21 cellular contexts compared by ENCODE assay signal in genomic region chr16:87207965-87208364, GRCh38.
DNase-seq lines count a peak whose midpoint lies in the region; ATAC-seq and TF ChIP-seq lines count a peak whose summit lies in the region.
"Had no signal": no experiment of that assay in that cellular context is flagged by ENCODE, and none has a peak within 500 bp of the region (broad histone marks: within the 10 kb centered on the region; RNA-seq: fewer than 3 reads in every experiment).

No MANE protein-coding gene starts in this region.

- peak overlapping the region; percentile 81 for H2AFZ ChIP-seq in osteoblast (ENCODE audit: low read length)

- no peak for TF ChIP-seq CTCF in AG10803 (conservative IDR thresholded peaks at IDR 0.05; ENCODE audit: low read length)
- TF ChIP-seq CTCF in osteoblast (IDR thresholded peaks at IDR 0.05; ENCODE audit: extremely low read depth, low read depth, low read length), result no peak
- TF ChIP-seq CTCF in GM10248 (IDR thresholded peaks at IDR 0.05; ENCODE audit: control extremely low read depth, extremely low read depth, low read depth, missing control alignments), result no peak

- H3K9me3 ChIP-seq in osteoblast (ENCODE audit: low read depth, low read length), result no peaks in the 10 kb centered on the region
- H3K9me3 ChIP-seq: gastrocnemius medialis had no signal

- H3K27ac ChIP-seq in osteoblast (ENCODE audit: low read depth, low read length), result peak overlapping the region; percentile 98
- H3K27ac ChIP-seq: gastrocnemius medialis had no signal

- H3K4me1 ChIP-seq in osteoblast (ENCODE audit: insufficient read depth, low read length), result peaks cover 64% of the 10 kb centered on the region
- H3K4me1 ChIP-seq: gastrocnemius medialis had no signal

- CTCF ChIA-PET in GM10248 (lab: Yijun Ruan, JAX), result no interaction called here

- H3K36me3 ChIP-seq in osteoblast (ENCODE audit: insufficient read depth, low read length), result no peaks in the 10 kb centered on the region
- H3K36me3 ChIP-seq: gastrocnemius medialis had no signal

- ATAC-seq in GM21367 (IDR thresholded peaks at IDR 0.05; ENCODE audit: unreplicated experiment) (no peak), GM19455 (IDR thresholded peaks at IDR 0.05; ENCODE audit: unreplicated experiment) (no peak), GM21737 (IDR thresholded peaks at IDR 0.05; ENCODE audit: unreplicated experiment) (no peak)
- ATAC-seq: natural killer cell treated with Interleukin-12 subunit alpha and Interleukin-12 subunit beta and Interleukin-15 and Interleukin-18, amount 100 ng/mL, for 72 hours; T-cell had no signal

- no peaks in the 10 kb centered on the region for H3K79me2 ChIP-seq in osteoblast (ENCODE audit: insufficient read depth, low read length)

- H3K4me3 ChIP-seq in AG10803 (ENCODE audit: low read length) (peak overlapping the region; percentile 2), osteoblast (ENCODE audit: insufficient read depth, low read length) (peak overlapping the region; percentile 51)
- H3K4me3 ChIP-seq: gastrocnemius medialis, lung had no signal

- H3K4me2 ChIP-seq in osteoblast (ENCODE audit: insufficient read depth, low read length), result peak overlapping the region; percentile 73

- DNase-seq in AG10803 (ENCODE audit: low read depth) (peak; percentile 70), RPMI7951 (ENCODE audit: low read depth) (peak; percentile 89), fibroblast of the conjunctiva (ENCODE audit: low read depth) (peak; percentile 63), osteoblast (ENCODE audit: insufficient read length, low spot score, missing footprints) (peak; percentile 23), GM10248 (ENCODE audit: extremely low spot score) (no peak)
- DNase-seq: activated CD4-positive, alpha-beta memory T cell treated with anti-CD3 and anti-CD28 coated beads, Interleukin-2, amount 10 ng/mL, durations not matched to agents 7 days and 5 days; activated naive CD8-positive, alpha-beta T cell treated with anti-CD3 and anti-CD28 coated beads for 36 hours; activated T-cell treated with anti-CD3 and anti-CD28 coated beads, Interleukin-2, amount 50 U/mL, for 48 hours; AML-193; Calu3; caudate nucleus; gastrocnemius medialis; NCI-H2081 treated with DMSO at 0.1 percent for 48 hours; RPMI8226; stimulated activated CD4-positive, alpha-beta T cell treated with anti-CD3 and anti-CD28 coated beads, Interleukin-2, amount 100 ng/mL, for 24 hours; T-cell had no signal

- POLR2A ChIA-PET in GM10248 (lab: Yijun Ruan, JAX), result no interaction called here

- no peaks in the 10 kb centered on the region for H3K27me3 ChIP-seq in osteoblast (ENCODE audit: insufficient read depth, low read length)
- H3K27me3 ChIP-seq: gastrocnemius medialis had no signal

- no peaks in the 10 kb centered on the region for H4K20me1 ChIP-seq in osteoblast (ENCODE audit: insufficient read depth, low read length)
